In genomic region chr3:14178247-14179113, GRCh38 we compare ENCODE assay signal across 1 cellular context.
TF ChIP-seq lines count a peak whose summit lies in the region.

Gene LSM3, plus strand, starts transcription at chr3:14178817. Its CDS starts 44 bp downstream, at chr3:14178861.
Gene XPC, minus strand, starts transcription at chr3:14178601. Its CDS starts 33 bp downstream, at chr3:14178568.

TF ChIP-seq in K562, 482 proteins besides CTCF, POLR2A, EP300 and RAD21 (continued from another document and continues in another):
- TF ChIP-seq MNT (conservative IDR thresholded peaks at IDR 0.05) (peak; percentile 83 to 89), ARID4B (CRISPR knock-in tag; IDR thresholded peaks at IDR 0.05) (peak; percentile 91), CHD1 (IDR thresholded peaks at IDR 0.05; ENCODE audit: low read length) (peak; percentile 80), POU5F1 (IDR thresholded peaks at IDR 0.05; ENCODE audit: borderline replicate concordance, low read depth, low read length, partially characterized antibody) (no peak), BCL6 (CRISPR knock-in tag; IDR thresholded peaks at IDR 0.05) (0 out of 2 replicates have a peak, but pooled peaks have one; percentile 49), ZNF354B (CRISPR knock-in tag; IDR thresholded peaks at IDR 0.05) (0 out of 2 replicates have a peak, but pooled peaks have one; percentile 4), ZZZ3 (IDR thresholded peaks at IDR 0.05) (no peak), SREBF1 (IDR thresholded peaks at IDR 0.05; ENCODE audit: borderline replicate concordance, low read depth, low read length) (no peak), KLF1 (tag; IDR thresholded peaks at IDR 0.05) (0 out of 2 replicates have a peak, but pooled peaks have one; percentile 37), POLR2AphosphoS2 (IDR thresholded peaks at IDR 0.05; ENCODE audit: low read length) (peak; percentile 66; the same call in 1 of the 2 replicates), ATF3 (IDR thresholded peaks at IDR 0.05) (peak; percentile 67), ATF3 (CRISPR knock-in tag; conservative IDR thresholded peaks at IDR 0.05) (peak; percentile 25), ZFX (CRISPR knock-in tag; IDR thresholded peaks at IDR 0.05) (peak; percentile 100), RBM34 (IDR thresholded peaks at IDR 0.05; ENCODE audit: borderline replicate concordance, insufficient read depth, low read length) (no peak), CEBPG (CRISPR knock-in tag; IDR thresholded peaks at IDR 0.05) (peak; percentile 24; the same call in 1 of the 2 replicates), CEBPG (tag; conservative IDR thresholded peaks at IDR 0.05 in 1 of 2, IDR thresholded peaks at IDR 0.05 in 1 of 2) (no peak), HDAC2 (IDR thresholded peaks at IDR 0.05) (peak; percentile 35; the same call in 1 of the 2 replicates), ZNF175 (CRISPR knock-in tag; IDR thresholded peaks at IDR 0.05; ENCODE audit: low read depth) (no peak), NR4A1 (CRISPR knock-in tag; IDR thresholded peaks at IDR 0.05) (0 out of 2 replicates have a peak, but pooled peaks have one; percentile 49), NR4A1 (tag; IDR thresholded peaks at IDR 0.05) (peak; percentile 65; the same call in 1 of the 2 replicates), TARDBP (IDR thresholded peaks at IDR 0.05) (peak; percentile 82), SAP30 (IDR thresholded peaks at IDR 0.05; ENCODE audit: borderline replicate concordance, insufficient read depth, low read depth, low read length, poor library complexity, severe bottlenecking) (peak; percentile 66), STAG1 (CRISPR knock-in tag; IDR thresholded peaks at IDR 0.05; ENCODE audit: borderline replicate concordance) (no peak), PCBP1 (IDR thresholded peaks at IDR 0.05; ENCODE audit: low read depth, low read length, poor library complexity, severe bottlenecking) (peak; percentile 94), SRF (CRISPR knock-in tag; IDR thresholded peaks at IDR 0.05) (peak in 1 of 2 experiments; percentile 84; a peak in 2 of 4 replicates), THRAP3 (IDR thresholded peaks at IDR 0.05; ENCODE audit: borderline replicate concordance) (no peak), DIDO1 (tag; IDR thresholded peaks at IDR 0.05; ENCODE audit: low read depth) (peak; percentile 84), TAF15 (IDR thresholded peaks at IDR 0.05; ENCODE audit: low read depth, low read length) (no peak), KDM5B (IDR thresholded peaks at IDR 0.05; ENCODE audit: insufficient replicate concordance, low read depth, low read length) (peak; percentile 95), FOS (IDR thresholded peaks at IDR 0.05; ENCODE audit: extremely low read depth, insufficient read length) (no peak), CHD2 (IDR thresholded peaks at IDR 0.05; ENCODE audit: low read depth, low read length) (peak; percentile 100), SMARCA5 (IDR thresholded peaks at IDR 0.05) (no peak), ZBTB17 (CRISPR knock-in tag; IDR thresholded peaks at IDR 0.05) (peak; percentile 81), PURB (CRISPR knock-in tag; IDR thresholded peaks at IDR 0.05; ENCODE audit: low read depth) (no peak), ZNF133 (CRISPR knock-in tag; IDR thresholded peaks at IDR 0.05) (no peak), FOXP1 (CRISPR knock-in tag; IDR thresholded peaks at IDR 0.05) (peak; percentile 95), NFE2L1 (tag; IDR thresholded peaks at IDR 0.05; ENCODE audit: borderline replicate concordance, low read depth) (no peak), GTF2A2 (tag; IDR thresholded peaks at IDR 0.05) (0 out of 2 replicates have a peak, but pooled peaks have one; percentile 43), ZBTB33 (CRISPR knock-in tag; IDR thresholded peaks at IDR 0.05) (0 out of 2 replicates have a peak, but pooled peaks have one; percentile 60), TEAD4 (IDR thresholded peaks at IDR 0.05; ENCODE audit: low read length) (no peak; the same call in 1 of the 2 replicates), TEAD4 (CRISPR knock-in tag; IDR thresholded peaks at IDR 0.05; ENCODE audit: borderline replicate concordance) (no peak), TRIM25 (IDR thresholded peaks at IDR 0.05; ENCODE audit: borderline replicate concordance) (no peak), POLR3G (IDR thresholded peaks at IDR 0.05; ENCODE audit: extremely low read depth, insufficient read length, insufficient replicate concordance) (no peak), ZNF766 (CRISPR knock-in tag; conservative IDR thresholded peaks at IDR 0.05) (peak; percentile 91), RBM17 (IDR thresholded peaks at IDR 0.05; ENCODE audit: borderline replicate concordance, low read depth, low read length) (no peak), PTBP1 (IDR thresholded peaks at IDR 0.05; ENCODE audit: low read depth, low read length) (no peak), RB1 (IDR thresholded peaks at IDR 0.05; ENCODE audit: low read depth) (peak; percentile 95), CHCHD3 (CRISPR knock-in tag; IDR thresholded peaks at IDR 0.05) (no peak; the same call in 1 of the 2 replicates), ELF2 (CRISPR knock-in tag; IDR thresholded peaks at IDR 0.05) (peak; percentile 10; the same call in 1 of the 2 replicates), CUX1 (CRISPR knock-in tag; IDR thresholded peaks at IDR 0.05) (no peak), TCF7L2 (IDR thresholded peaks at IDR 0.05; ENCODE audit: low read depth, low read length) (no peak), ZNF124 (CRISPR knock-in tag; IDR thresholded peaks at IDR 0.05) (0 out of 2 replicates have a peak, but pooled peaks have one; percentile 36)
